ENCODE assay signal across 9 cellular contexts in genomic region chr10:31101123-31101522, GRCh38.
DNase-seq lines count a peak whose midpoint lies in the region; ATAC-seq and TF ChIP-seq lines count a peak whose summit lies in the region.
"Had no signal": no experiment of that assay in that cellular context is flagged by ENCODE, and none has a peak within 500 bp of the region (broad histone marks: within the 10 kb centered on the region; RNA-seq: fewer than 3 reads in every experiment).

No MANE protein-coding gene starts in this region.

- ATAC-seq in GM18498 (IDR thresholded peaks at IDR 0.05; ENCODE audit: unreplicated experiment) (peak; percentile 70), HG02973 (IDR thresholded peaks at IDR 0.05; ENCODE audit: unreplicated experiment) (peak; percentile 55)
- ATAC-seq in activated CD4-positive, CD25-positive, alpha-beta regulatory T cell treated with anti-CD3 and anti-CD28 coated beads, Interleukin-2, amount 50 U/mL, for 24 hours = peak; percentile 96 to 97

- TF ChIP-seq CTCF in epithelial cell of esophagus (IDR thresholded peaks at IDR 0.05; ENCODE audit: insufficient read depth, low read depth, low read length, missing control alignments) = no peak

- DNase-seq in epithelial cell of esophagus (ENCODE audit: low read depth) (peak; percentile 91), substantia nigra (lab: John Stamatoyannopoulos, UW) (no peak), G401 (ENCODE audit: low spot score) (no peak), DMS 273 treated with DMSO at 0.1 percent for 48 hours (lab: John Stamatoyannopoulos, UW) (no peak)
- DNase-seq in stimulated activated CD8-positive, alpha-beta memory T cell treated with anti-CD3 and anti-CD28 coated beads, Interleukin-12 subunit alpha, Interleukin-12 subunit beta, amount 100 ng/mL, for 1 hour (ENCODE audit: low read depth) = peak; percentile 26
- DNase-seq: naive B cell had no signal

- H3K4me3 ChIP-seq in epithelial cell of esophagus (ENCODE audit: low read length) = no peak overlapping the region

- H3K27ac ChIP-seq in substantia nigra (ENCODE audit: low read depth, low read length, poor library complexity, severe bottlenecking) = no peak overlapping the region

- in situ Hi-C loops in G401 (cut with HindIII; ENCODE audit: low sequenced_read_pairs) = no loop called here

Comparison
In these comparisons a context has a peak if more than half of its experiments do, and no peak if none do; other contexts are left out.
1. DNase-seq: peak in epithelial cell of esophagus (single experiment) and stimulated activated CD8-positive, alpha-beta memory T cell treated with anti-CD3 and anti-CD28 coated beads, Interleukin-12 subunit alpha, Interleukin-12 subunit beta, amount 100 ng/mL, for 1 hour (single experiment); none in substantia nigra (0 of 49), G401 (single experiment) and DMS 273 treated with DMSO at 0.1 percent for 48 hours (single experiment).
2. Peak in every context shown above with its lines, with median percentiles within 50 percentile points of each other: ATAC-seq.